In genomic region chr18:32470713-32471633, GRCh38 we compare ENCODE assay signal across 8 cellular contexts. TPM values are rescaled to one million over a fixed set of nuclear protein-coding genes. Genes with fewer than 3 reads are reported as not detected.
DNase-seq lines count a peak whose midpoint lies in the region; ATAC-seq and TF ChIP-seq lines count a peak whose summit lies in the region.

GAREM1 (minus strand) TSS chr18:32470882; CDS start chr18:32470428, 454 bp downstream.

- H3K27me3 ChIP-seq in PC-9 (ENCODE audit: insufficient read depth, low read depth), result no peaks in the 10 kb centered on the region
- no peaks in the 10 kb centered on the region for H3K27me3 ChIP-seq in esophagus muscularis mucosa
- no peaks in the 10 kb centered on the region for H3K27me3 ChIP-seq in muscle layer of duodenum (ENCODE audit: low read depth, low read length)

- H3K4me3 ChIP-seq in PC-9, result peak within 1 kb of the TSS; percentile 77
- H3K4me3 ChIP-seq in esophagus muscularis mucosa, result peak within 1 kb of the TSS; percentile 74 to 92 (median 88)
- peak within 1 kb of the TSS; percentile 71 to 89 for H3K4me3 ChIP-seq in muscle layer of duodenum (ENCODE audit: low read depth in 1 of 2, low read length in 2 of 2)

- TF ChIP-seq EP300 in Ishikawa (IDR thresholded peaks at IDR 0.05; ENCODE audit: borderline replicate concordance) (no peak), esophagus muscularis mucosa (IDR thresholded peaks at IDR 0.05) (no peak)

- intact Hi-C loops in PC-9 (cut with micrococcal nuclease; ENCODE audit: unreplicated experiment), result loop anchor here (1.0 to 5.0 kb wide), 4 partner anchors 81 to 200 kb away; no protein-coding TSS in a partner anchor
- intact Hi-C loops in esophagus muscularis mucosa (cut with DNase I), result loop anchor here (1.0 to 10.0 kb wide), 5 partner anchors 81 to 376 kb away; partner anchors contain the start of gene RNF138

- H3K27ac ChIP-seq in PC-9 (peak within 1 kb of the TSS; percentile 30), esophagus muscularis mucosa (replicated peaks in 1 of 4) (peak within 1 kb of the TSS; percentile 85 to 95 (median 92)), muscle layer of duodenum (ENCODE audit: low read length) (peak within 1 kb of the TSS; percentile 52)

- DNase-seq in DMS153 treated with DMSO at 0.1 percent for 48 hours (lab: John Stamatoyannopoulos, UW; ENCODE audit: unreplicated experiment) (peak; percentile 98), PC-9 (peak; percentile 87 to 92), esophagus muscularis mucosa (ENCODE audit: extremely low spot score) (peak; percentile 97)
- DNase-seq in activated T-cell treated with anti-CD3 and anti-CD28 coated beads, Interleukin-2, amount 50 U/mL, for 48 hours, result peak; percentile 71 to 81
- peak; percentile 55 to 74 for DNase-seq in stimulated activated CD8-positive, alpha-beta memory T cell treated with anti-CD3 and anti-CD28 coated beads, Interleukin-7, amount 100 ng/mL, for 4 hours (ENCODE audit: low read depth in 2 of 2)

- H3K36me3 ChIP-seq in PC-9 (ENCODE audit: low read depth) (no peaks in the 10 kb centered on the region), esophagus muscularis mucosa (no peaks in the 10 kb centered on the region), muscle layer of duodenum (ENCODE audit: control insufficient read depth in 1 of 2, insufficient read depth in 2 of 2, low read length in 2 of 2) (no peaks in the 10 kb centered on the region)

- CTCF ChIA-PET in PC-9 (lab: Charles Lee), result interaction anchor here (0.6 to 2.6 kb wide), 14 partner anchors 28 to 313 kb away, joined by 3 to 30 read pairs (median 5); no protein-coding TSS in a partner anchor

- TF ChIP-seq RAD21 in Ishikawa (IDR thresholded peaks at IDR 0.05; ENCODE audit: low read depth), result peak; percentile 65; the same call in 1 of the 2 replicates

- H3K9me3 ChIP-seq in PC-9 (ENCODE audit: insufficient read depth, low read depth), result no peaks in the 10 kb centered on the region
- no peaks in the 10 kb centered on the region for H3K9me3 ChIP-seq in esophagus muscularis mucosa
- H3K9me3 ChIP-seq in muscle layer of duodenum (ENCODE audit: control insufficient read depth in 1 of 2, low read length in 2 of 2), result no peaks in the 10 kb centered on the region

- H4K20me1 ChIP-seq in PC-9 (ENCODE audit: insufficient read depth), result no peaks in the 10 kb centered on the region

- 12% methylated on average over 18 of the region's 82 CpGs for WGBS in esophagus muscularis mucosa

- H3F3A ChIP-seq in PC-9 (ENCODE audit: insufficient read depth, low read depth), result peaks cover 5% of the 10 kb centered on the region; the same call in 1 of the 2 replicates

- no peaks in the 10 kb centered on the region for H3K9me2 ChIP-seq in PC-9 (ENCODE audit: insufficient read depth)

- H3K4me2 ChIP-seq in PC-9, result peak within 1 kb of the TSS; percentile 93

- peaks cover 20% of the 10 kb centered on the region for H3K4me1 ChIP-seq in PC-9 (replicated peaks; ENCODE audit: insufficient read depth)
- H3K4me1 ChIP-seq in esophagus muscularis mucosa, result peaks cover 14 to 43% (median 35%) of the 10 kb centered on the region in 4 donors
- H3K4me1 ChIP-seq in muscle layer of duodenum (ENCODE audit: control insufficient read depth in 1 of 2, insufficient read depth in 2 of 2, low read length in 2 of 2), result peaks cover 0 to 12% of the 10 kb centered on the region in 2 donors

- TF ChIP-seq POLR2A in esophagus muscularis mucosa (IDR thresholded peaks at IDR 0.05; ENCODE audit: low read depth), result peak; percentile 62

- BruUV-seq in PC-9 (replicated peaks; lab: Mats Ljungman, UMichigan), result no TSS peak

- POLR2A ChIA-PET in PC-9 (lab: Charles Lee; ENCODE audit: unreplicated experiment), result interaction anchor here (0.6 to 1.4 kb wide), 5 partner anchors 16 to 323 kb away, joined by 3 to 12 read pairs (median 4); no protein-coding TSS in a partner anchor

- peaks cover 40% of the 10 kb centered on the region for H3K79me2 ChIP-seq in PC-9 (ENCODE audit: low read depth)

- peak within 1 kb of the TSS; percentile 90 for H2AFZ ChIP-seq in PC-9

- TF ChIP-seq CTCF in PC-9 (conservative IDR thresholded peaks at IDR 0.05) (peak; percentile 44), esophagus muscularis mucosa (IDR thresholded peaks at IDR 0.05) (peak; percentile 86 to 91 (median 90))

- peak; percentile 96 for ATAC-seq in GM21619 (IDR thresholded peaks at IDR 0.05; ENCODE audit: unreplicated experiment)

TF ChIP-seq in Ishikawa, 13 proteins besides CTCF, POLR2A, EP300 and RAD21:
- no peak for TF ChIP-seq CEBPB (IDR thresholded peaks at IDR 0.05)
- peak; percentile 59 for TF ChIP-seq MAX (IDR thresholded peaks at IDR 0.05)
- TF ChIP-seq TAF1 (IDR thresholded peaks at IDR 0.05; ENCODE audit: low read depth), result peak; percentile 75
- TF ChIP-seq CREB1 (IDR thresholded peaks at IDR 0.05; ENCODE audit: low read depth), result no peak
- peak; percentile 88 for TF ChIP-seq EGR1 (IDR thresholded peaks at IDR 0.05)
- TF ChIP-seq FOXM1 (IDR thresholded peaks at IDR 0.05; ENCODE audit: borderline replicate concordance, low read depth), result no peak
- TF ChIP-seq NFIC (IDR thresholded peaks at IDR 0.05), result no peak
- 0 out of 2 replicates have a peak, but pooled peaks have one; percentile 32 for TF ChIP-seq TCF12 (IDR thresholded peaks at IDR 0.05; ENCODE audit: low read depth)
- TF ChIP-seq USF1 (IDR thresholded peaks at IDR 0.05), result no peak
- TF ChIP-seq REST (IDR thresholded peaks at IDR 0.05; ENCODE audit: low read depth), result no peak
- TF ChIP-seq TEAD4 (IDR thresholded peaks at IDR 0.05), result no peak
- TF ChIP-seq YY1 (IDR thresholded peaks at IDR 0.05; ENCODE audit: low read depth), result peak; percentile 65
- no peak for TF ChIP-seq ZBTB7A (IDR thresholded peaks at IDR 0.05; ENCODE audit: low read depth)

RNA-seq across cellular contexts. Expression of gene GAREM1, which starts in this region (rescaled TPM):
- total RNA-seq in PC-9 (2021), result 6.1 and 10.2 TPM in 2 replicates
- total RNA-seq in esophagus muscularis mucosa, result 10 to 100 TPM in 2 of 4 donors, 1 to 10 TPM in 2; 7.0 to 11.6 (median 9.8) TPM

Comparison
In these comparisons a context has a peak if more than half of its experiments do, and no peak if none do; other contexts are left out.
1. Peak in every context shown above with its lines: DNase-seq, ATAC-seq, H3K4me3 ChIP-seq and H3K27ac ChIP-seq.
2. H3K27ac ChIP-seq: peak in every context shown above with its lines; median percentile 92 in esophagus muscularis mucosa; 52 in muscle layer of duodenum; 30 in PC-9.